10 cellular contexts compared by ENCODE assay signal in the genomic region with DNA sequence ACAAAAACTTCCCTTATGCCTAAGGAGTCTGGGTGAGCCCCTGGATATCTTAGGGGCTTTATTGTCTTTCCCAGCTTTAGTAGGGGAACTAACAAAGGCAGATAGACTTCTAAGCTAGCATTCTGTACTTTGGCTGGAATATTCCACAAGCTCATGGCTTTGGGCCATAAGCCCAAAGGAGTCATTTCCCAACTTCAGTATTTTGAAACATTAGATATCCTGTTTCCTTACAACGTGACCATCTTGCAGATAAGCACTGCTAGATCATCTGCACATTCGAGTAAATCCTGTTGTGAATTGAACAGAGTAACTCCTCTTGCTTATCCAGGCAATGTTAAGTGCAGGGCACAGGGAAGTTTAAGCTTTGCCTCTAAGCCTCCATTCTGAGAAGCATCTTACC.
DNase-seq lines count a peak whose midpoint lies in the region; ATAC-seq and TF ChIP-seq lines count a peak whose summit lies in the region.
"Had no signal": no experiment of that assay in that cellular context is flagged by ENCODE, and none has a peak within 500 bp of the region (broad histone marks: within the 10 kb centered on the region; RNA-seq: fewer than 3 reads in every experiment).

No MANE protein-coding gene starts in this region.

- H3K27me3 Mint-ChIP-seq in MCF 10A (ENCODE audit: insufficient read depth, unreplicated experiment) (no peaks in the 10 kb centered on the region), nephron (ENCODE audit: low read depth) (no peaks in the 10 kb centered on the region)

- no peak overlapping the region for H3K4me3 ChIP-seq in mammary epithelial cell (replicated peaks in 1 of 3; ENCODE audit: insufficient read depth in 1 of 3, low read depth in 2 of 3, low read length in 3 of 3)
- H3K4me3 ChIP-seq in esophagus squamous epithelium: no peak overlapping the region

- TF ChIP-seq CTCF in MCF 10A (IDR thresholded peaks at IDR 0.05; ENCODE audit: unreplicated experiment) (no peak), mammary epithelial cell (conservative IDR thresholded peaks at IDR 0.05 in 1 of 2, IDR thresholded peaks at IDR 0.05 in 1 of 2; ENCODE audit: extremely low read depth in 1 of 2, insufficient read depth in 1 of 2, low read depth in 1 of 2, low read length in 2 of 2) (no peak), esophagus squamous epithelium (IDR thresholded peaks at IDR 0.05) (no peak), nephron (IDR thresholded peaks at IDR 0.05; ENCODE audit: unreplicated experiment in 3 of 3) (no peak)

- H3K36me3 ChIP-seq in mammary epithelial cell (ENCODE audit: insufficient read depth, low read length): peaks cover 3% of the 10 kb centered on the region
- peaks cover 10 to 36% (median 14%) of the 10 kb centered on the region in 3 donors for H3K36me3 ChIP-seq in esophagus squamous epithelium

- H2AFZ ChIP-seq in mammary epithelial cell (ENCODE audit: low read depth, low read length): no peak overlapping the region

- no peak overlapping the region for H3K27ac Mint-ChIP-seq in MCF 10A (ENCODE audit: low read depth, unreplicated experiment)
- peak overlapping the region; percentile 15 to 94 (median 92) for H3K27ac Mint-ChIP-seq in nephron

- H3K9ac ChIP-seq in mammary epithelial cell (ENCODE audit: insufficient read depth, low read length): no peak overlapping the region

- H3K4me3 Mint-ChIP-seq in MCF 10A (ENCODE audit: unreplicated experiment) (no peak overlapping the region), nephron (no peak overlapping the region)

- POLR2A ChIA-PET in MCF 10A (lab: Yijun Ruan, JAX): interaction anchor here (0.6 to 2.2 kb wide), 3 partner anchors 10 to 26 kb away, joined by 3 to 5 read pairs (median 4); no protein-coding TSS in a partner anchor

- H3K9me3 ChIP-seq in mammary epithelial cell (replicated peaks; ENCODE audit: insufficient read depth, low read length) (no peaks in the 10 kb centered on the region), esophagus squamous epithelium (no peaks in the 10 kb centered on the region)

- H3K4me1 Mint-ChIP-seq in MCF 10A (ENCODE audit: insufficient read depth, unreplicated experiment) (peaks cover 29% of the 10 kb centered on the region), nephron (peaks cover 70% of the 10 kb centered on the region)

- H3K4me1 ChIP-seq in mammary epithelial cell (ENCODE audit: insufficient read depth, low read length) (peaks cover 8% of the 10 kb centered on the region), esophagus squamous epithelium (peaks cover 22 to 75% (median 54%) of the 10 kb centered on the region in 3 donors)

- BruUV-seq in MCF 10A (replicated peaks; lab: Mats Ljungman, UMichigan) (no TSS peak), mammary epithelial cell (replicated peaks; lab: Mats Ljungman, UMichigan) (no TSS peak)

- no peak for ATAC-seq in HG02840 (IDR thresholded peaks at IDR 0.05; ENCODE audit: low FRiP score, unreplicated experiment)

- intact Hi-C loops in MCF 10A (cut with micrococcal nuclease) (no loop called here), mammary epithelial cell (cut with micrococcal nuclease) (no loop called here), esophagus squamous epithelium (cut with DNase I) (loop anchor here (10.0 kb wide), 1 partner anchor 65 kb away; no protein-coding TSS in a partner anchor)

- H3K79me2 ChIP-seq in mammary epithelial cell (ENCODE audit: insufficient read depth, low read length): no peaks in the 10 kb centered on the region

- dilution Hi-C loops in mammary epithelial cell (cut with HindIII; ENCODE audit: low sequenced_read_pairs): loop anchor here (5.0 to 10.0 kb wide), 4 partner anchors 42 to 98 kb away; no protein-coding TSS in a partner anchor

- H3K9me3 Mint-ChIP-seq in MCF 10A (ENCODE audit: unreplicated experiment) (no peaks in the 10 kb centered on the region), nephron (no peaks in the 10 kb centered on the region)

- TF ChIP-seq POLR2A in esophagus squamous epithelium (IDR thresholded peaks at IDR 0.05): no peak

- H3K27ac ChIP-seq in mammary epithelial cell (ENCODE audit: insufficient read depth, low read depth, low read length): no peak overlapping the region
- peak overlapping the region; percentile 28 to 77 (median 75) for H3K27ac ChIP-seq in esophagus squamous epithelium

- CTCF ChIA-PET in MCF 10A (lab: Yijun Ruan, JAX) (interaction anchor here (0.6 to 1.4 kb wide), 5 partner anchors 29 to 243 kb away, joined by 3 to 5 read pairs (median 3); no protein-coding TSS in a partner anchor), mammary epithelial cell (lab: Charles Lee; ENCODE audit: low non-redundant PET) (no interaction called here)

- 11% methylated on average over 2 of the region's 2 CpGs for WGBS in mammary epithelial cell (ENCODE audit: low coverage, missing lambda C conversion rate)
- WGBS in esophagus squamous epithelium, 2 donors: 24 to 29% methylated on average over 2 of the region's 2 CpGs

- H3K4me2 ChIP-seq in mammary epithelial cell (ENCODE audit: insufficient read depth, low read depth, low read length): no peak overlapping the region

- in situ Hi-C loops in mammary epithelial cell (cut with MboI; ENCODE audit: low sequenced_read_pairs in 2 of 2): no loop called here

- DNase-seq in MCF 10A (ENCODE audit: unreplicated experiment) (peak; percentile 77), mammary epithelial cell (no peak), esophagus squamous epithelium (lab: John Stamatoyannopoulos, UW) (no peak), NCI-H2029 (lab: John Stamatoyannopoulos, UW) (no peak), HUDEP-2 (lab: John Stamatoyannopoulos, UW; ENCODE audit: unreplicated experiment in 76 of 76) (no peak)
- DNase-seq in activated CD4-positive, alpha-beta T cell treated with anti-CD3 and anti-CD28 coated beads, Interleukin-2, amount 50 U/mL, for 48 hours: no peak
- DNase-seq: activated T-cell treated with anti-CD3 and anti-CD28 coated beads, Interleukin-2, amount 50 U/mL, for 1 hour; C1 segment of cervical spinal cord had no signal

- peaks cover 30% of the 10 kb centered on the region for H3K36me3 Mint-ChIP-seq in MCF 10A (ENCODE audit: insufficient read depth, unreplicated experiment)
- peaks cover 29% of the 10 kb centered on the region for H3K36me3 Mint-ChIP-seq in nephron (ENCODE audit: low read depth)

- no peaks in the 10 kb centered on the region for H3K27me3 ChIP-seq in mammary epithelial cell (ENCODE audit: insufficient read depth, low read length)
- H3K27me3 ChIP-seq in esophagus squamous epithelium: no peaks in the 10 kb centered on the region

- no peaks in the 10 kb centered on the region for H4K20me1 ChIP-seq in mammary epithelial cell (ENCODE audit: insufficient read depth, low read length)
